18 cellular contexts compared by ENCODE assay signal in the genomic region with DNA sequence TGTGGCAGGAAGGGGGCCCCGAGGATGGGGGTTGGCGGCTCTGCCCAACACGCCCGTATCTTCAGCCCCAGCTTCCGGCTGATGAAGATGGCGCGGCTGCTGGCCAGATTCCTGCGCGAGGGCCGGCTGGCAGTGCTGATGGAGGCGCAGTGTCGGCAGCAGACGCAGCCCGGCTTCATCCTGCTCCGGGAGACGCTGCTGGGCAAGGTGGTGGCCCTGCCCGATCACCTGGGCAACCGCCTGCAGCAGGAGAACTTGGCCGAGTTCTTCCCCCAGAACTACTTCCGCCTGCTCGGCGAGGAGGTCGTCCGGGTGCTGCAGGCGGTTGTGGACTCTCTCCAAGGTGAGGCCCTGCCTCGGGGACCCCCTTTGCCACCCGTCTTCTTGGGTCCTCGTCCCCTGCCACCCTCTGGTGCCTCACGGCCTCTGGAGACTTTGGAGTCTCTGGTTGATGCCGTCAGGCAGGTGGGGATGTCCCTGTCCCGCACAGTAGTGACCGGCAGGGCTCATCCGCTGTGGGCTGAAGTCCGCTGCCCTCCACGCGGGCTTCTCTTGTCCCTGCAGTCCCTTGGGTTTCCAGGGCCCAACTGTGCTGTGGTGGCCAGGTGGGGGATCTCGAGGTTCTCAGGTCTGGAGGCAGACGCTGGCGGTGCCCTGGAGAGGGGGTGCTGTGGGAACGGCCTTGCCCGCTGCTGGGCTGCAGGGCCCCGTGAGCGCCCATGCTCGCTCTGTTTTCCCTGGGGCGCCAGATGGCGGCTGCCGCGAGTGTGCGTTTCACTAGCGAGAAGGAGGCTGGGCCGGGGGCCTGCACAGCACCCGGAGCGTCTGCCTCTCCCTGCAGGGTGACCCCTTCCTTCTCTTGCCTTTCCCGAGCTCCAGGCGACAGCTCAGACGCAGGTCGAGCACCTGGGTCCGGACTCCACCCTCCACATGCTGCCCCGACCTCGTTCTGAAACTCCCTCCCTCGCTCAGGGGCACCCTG. TPM values are rescaled to one million over a fixed set of nuclear protein-coding genes. Genes with fewer than 3 reads are reported as not detected.
DNase-seq lines count a peak whose midpoint lies in the region; ATAC-seq and TF ChIP-seq lines count a peak whose summit lies in the region.
"Had no signal": no experiment of that assay in that cellular context is flagged by ENCODE, and none has a peak within 500 bp of the region (broad histone marks: within the 10 kb centered on the region; RNA-seq: fewer than 3 reads in every experiment).

No MANE protein-coding gene starts in this region.

- no peak for DNase-seq in activated CD4-positive, alpha-beta memory T cell treated with anti-CD3 and anti-CD28 coated beads, Interleukin-2, amount 10 ng/mL, durations not matched to agents 7 days and 5 days
- DNase-seq in activated CD4-positive, alpha-beta memory T cell treated with anti-CD3 and anti-CD28 coated beads for 36 hours, result no peak
- DNase-seq in GM23248 (no peak), osteocyte (ENCODE audit: extremely low spot score, unreplicated experiment) (peak; percentile 83)
- no peak for DNase-seq in stimulated activated naive CD4-positive, alpha-beta T cell (lab: John Stamatoyannopoulos, UW)
- DNase-seq: activated T-cell treated with anti-CD3 and anti-CD28 coated beads, Interleukin-2, amount 50 U/mL, for 72 hours; dermis blood vessel endothelial cell; Karpas-422; NCI-H524 treated with DMSO at 0.1 percent for 48 hours; OCI-M1 had no signal

- H3K9me3 Mint-ChIP-seq in activated CD4-positive, alpha-beta memory T cell treated with anti-CD3 and anti-CD28 coated beads, Interleukin-2, amount 10 ng/mL, durations not matched to agents 7 days and 5 days, result no peaks in the 10 kb centered on the region
- no peaks in the 10 kb centered on the region for H3K9me3 Mint-ChIP-seq in activated CD4-positive, alpha-beta memory T cell treated with anti-CD3 and anti-CD28 coated beads for 36 hours
- H3K9me3 Mint-ChIP-seq in activated naive CD8-positive, alpha-beta T cell (ENCODE audit: low read depth), result no peaks in the 10 kb centered on the region
- H3K9me3 Mint-ChIP-seq in osteocyte (ENCODE audit: unreplicated experiment), result no peaks in the 10 kb centered on the region
- H3K9me3 Mint-ChIP-seq: activated T-cell treated with anti-CD3 and anti-CD28 coated beads, Interleukin-2, amount 50 U/mL, for 72 hours had no signal

- peak overlapping the region; percentile 88; the same call in 1 of the 2 replicates for H3K9ac ChIP-seq in GM23248

- H3K36me3 Mint-ChIP-seq in activated CD4-positive, alpha-beta memory T cell treated with anti-CD3 and anti-CD28 coated beads, Interleukin-2, amount 10 ng/mL, durations not matched to agents 7 days and 5 days (ENCODE audit: low read depth), result peaks cover 13% of the 10 kb centered on the region
- H3K36me3 Mint-ChIP-seq in activated CD4-positive, alpha-beta memory T cell treated with anti-CD3 and anti-CD28 coated beads for 36 hours, result peaks cover 21% of the 10 kb centered on the region
- no peaks in the 10 kb centered on the region for H3K36me3 Mint-ChIP-seq in activated naive CD8-positive, alpha-beta T cell
- peaks cover 7% of the 10 kb centered on the region for H3K36me3 Mint-ChIP-seq in osteocyte (ENCODE audit: unreplicated experiment)

- peak overlapping the region; percentile 50 for H3K4me3 Mint-ChIP-seq in activated CD4-positive, alpha-beta memory T cell treated with anti-CD3 and anti-CD28 coated beads, Interleukin-2, amount 10 ng/mL, durations not matched to agents 7 days and 5 days
- no peak overlapping the region for H3K4me3 Mint-ChIP-seq in activated CD4-positive, alpha-beta memory T cell treated with anti-CD3 and anti-CD28 coated beads for 36 hours
- peak overlapping the region; percentile 56 for H3K4me3 Mint-ChIP-seq in activated naive CD8-positive, alpha-beta T cell
- H3K4me3 Mint-ChIP-seq in osteocyte (ENCODE audit: unreplicated experiment), result no peak overlapping the region

- H3K79me2 ChIP-seq in GM23248 (ENCODE audit: insufficient read depth), result 0 out of 2 replicates have a peak, but pooled peaks cover 22% of the 10 kb centered on the region

- WGBS in GM23248 (ENCODE audit: low coverage in 1 of 2, low lambda C conversion rate in 2 of 2, missing lambda C conversion rate in 2 of 2), 2 experiments, result 92 to 93% methylated on average over 49 to 60 of the region's 61 CpGs

- H2AFZ ChIP-seq in GM23248, result no peak overlapping the region

- CTCF ChIA-PET in activated CD4-positive, alpha-beta memory T cell treated with anti-CD3 and anti-CD28 coated beads, Interleukin-2, amount 10 ng/mL, durations not matched to agents 7 days and 5 days (lab: Charles Lee), result interaction anchor here (1.3 kb wide), 1 partner anchor 114 kb away, joined by 3 read pairs; no protein-coding TSS in a partner anchor
- CTCF ChIA-PET in activated CD4-positive, alpha-beta memory T cell treated with anti-CD3 and anti-CD28 coated beads for 36 hours (lab: Charles Lee), result interaction anchor here (0.6 kb wide), 1 partner anchor 211 kb away, joined by 3 read pairs; no protein-coding TSS in a partner anchor

- H3K27ac Mint-ChIP-seq in activated CD4-positive, alpha-beta memory T cell treated with anti-CD3 and anti-CD28 coated beads, Interleukin-2, amount 10 ng/mL, durations not matched to agents 7 days and 5 days, result no peak overlapping the region
- no peak overlapping the region for H3K27ac Mint-ChIP-seq in activated CD4-positive, alpha-beta memory T cell treated with anti-CD3 and anti-CD28 coated beads for 36 hours
- peak overlapping the region; percentile 58 for H3K27ac Mint-ChIP-seq in activated naive CD8-positive, alpha-beta T cell
- H3K27ac Mint-ChIP-seq in osteocyte (ENCODE audit: unreplicated experiment), result no peak overlapping the region
- H3K27ac Mint-ChIP-seq: activated T-cell treated with anti-CD3 and anti-CD28 coated beads, Interleukin-2, amount 50 U/mL, for 72 hours had no signal

- POLR2A ChIA-PET in activated CD4-positive, alpha-beta memory T cell treated with anti-CD3 and anti-CD28 coated beads, Interleukin-2, amount 10 ng/mL, durations not matched to agents 7 days and 5 days (lab: Charles Lee), result interaction anchor here (2.5 kb wide), 1 partner anchor 37 kb away, joined by 10 read pairs; the partner anchor contains the start of gene TMEM204
- POLR2A ChIA-PET in activated CD4-positive, alpha-beta memory T cell treated with anti-CD3 and anti-CD28 coated beads for 36 hours (lab: Charles Lee), result no interaction called here

- H4K20me1 ChIP-seq in GM23248 (ENCODE audit: insufficient read depth), result no peaks in the 10 kb centered on the region

- in situ Hi-C loops in GM23248 (cut with MboI), result no loop called here

- no peak for TF ChIP-seq CTCF in osteocyte (IDR thresholded peaks at IDR 0.05)

- ATAC-seq in GM18867 (IDR thresholded peaks at IDR 0.05; ENCODE audit: unreplicated experiment) (no peak), GM19023 (IDR thresholded peaks at IDR 0.05; ENCODE audit: unreplicated experiment) (no peak)
- ATAC-seq: activated CD4-positive, CD25-positive, alpha-beta regulatory T cell treated with anti-CD3 and anti-CD28 coated beads, Interleukin-2, amount 50 U/mL, for 24 hours; activated T-cell treated with anti-CD3 and anti-CD28 coated beads, Interleukin-2, amount 50 U/mL, for 72 hours had no signal

- H3K9me3 ChIP-seq in GM23248 (ENCODE audit: low read depth), result no peaks in the 10 kb centered on the region

- no peaks in the 10 kb centered on the region for H3K9me2 ChIP-seq in GM23248 (ENCODE audit: insufficient read depth)

- intact Hi-C loops in activated CD4-positive, alpha-beta memory T cell treated with anti-CD3 and anti-CD28 coated beads for 36 hours (cut with micrococcal nuclease), result loop anchor here (2.0 kb wide), 1 partner anchor 15 kb away; no protein-coding TSS in a partner anchor

- no peaks in the 10 kb centered on the region for H3K27me3 Mint-ChIP-seq in activated CD4-positive, alpha-beta memory T cell treated with anti-CD3 and anti-CD28 coated beads, Interleukin-2, amount 10 ng/mL, durations not matched to agents 7 days and 5 days
- no peaks in the 10 kb centered on the region for H3K27me3 Mint-ChIP-seq in activated CD4-positive, alpha-beta memory T cell treated with anti-CD3 and anti-CD28 coated beads for 36 hours
- no peaks in the 10 kb centered on the region for H3K27me3 Mint-ChIP-seq in activated naive CD8-positive, alpha-beta T cell
- H3K27me3 Mint-ChIP-seq in osteocyte (ENCODE audit: unreplicated experiment), result no peaks in the 10 kb centered on the region

- H3K4me3 ChIP-seq in GM23248, result no peak overlapping the region

- H3K4me1 ChIP-seq in GM23248 (ENCODE audit: insufficient read depth), result peaks cover 10% of the 10 kb centered on the region; the same call in 1 of the 2 replicates

- H3F3A ChIP-seq in GM23248 (ENCODE audit: insufficient read depth), result no peaks in the 10 kb centered on the region

- H3K27ac ChIP-seq in GM23248, result no peak overlapping the region

- no peaks in the 10 kb centered on the region for H3K27me3 ChIP-seq in GM23248 (replicated peaks; ENCODE audit: insufficient read depth)

- H3K4me1 Mint-ChIP-seq in activated CD4-positive, alpha-beta memory T cell treated with anti-CD3 and anti-CD28 coated beads, Interleukin-2, amount 10 ng/mL, durations not matched to agents 7 days and 5 days, result peaks cover 20% of the 10 kb centered on the region
- peaks cover 15% of the 10 kb centered on the region for H3K4me1 Mint-ChIP-seq in activated CD4-positive, alpha-beta memory T cell treated with anti-CD3 and anti-CD28 coated beads for 36 hours (ENCODE audit: low read depth)
- H3K4me1 Mint-ChIP-seq in activated naive CD8-positive, alpha-beta T cell (ENCODE audit: low read depth), result peaks cover 11% of the 10 kb centered on the region
- H3K4me1 Mint-ChIP-seq in osteocyte (ENCODE audit: unreplicated experiment), result peaks cover 17% of the 10 kb centered on the region

- H3K36me3 ChIP-seq in GM23248 (ENCODE audit: low read depth), result no peaks in the 10 kb centered on the region; the same call in 1 of the 2 replicates

- H3K4me2 ChIP-seq in GM23248 (ENCODE audit: unreplicated experiment), result no peak overlapping the region

RNA-seq across cellular contexts. Expression of gene TELO2, which starts 2.4 kb away (rescaled TPM):
- 10 to 100 TPM; 49.4 to 51.9 TPM for total RNA-seq in activated CD4-positive, alpha-beta memory T cell treated with anti-CD3 and anti-CD28 coated beads, Interleukin-2, amount 10 ng/mL, durations not matched to agents 7 days and 5 days
- total RNA-seq in activated CD4-positive, alpha-beta memory T cell treated with anti-CD3 and anti-CD28 coated beads for 36 hours, result 10 to 100 TPM; 62.6 to 63.2 TPM
- 24.7 and 29.3 TPM in 2 replicates for total RNA-seq in GM23248 (2014; rRNA removed; shearing (Covaris generic))
- 28.5 and 30.5 TPM in 2 replicates for polyA plus RNA-seq in GM23248 (2016; fragmentation: Nextera tagmentation; extraction: Ambion mirVana)
- 35.7 and 37.8 TPM in 2 replicates for total RNA-seq in osteocyte

RNA-seq across cellular contexts. Expression of gene PTX4, which starts 6.8 kb away (rescaled TPM):
- not detected for total RNA-seq in activated CD4-positive, alpha-beta memory T cell treated with anti-CD3 and anti-CD28 coated beads, Interleukin-2, amount 10 ng/mL, durations not matched to agents 7 days and 5 days
- not detected for total RNA-seq in activated CD4-positive, alpha-beta memory T cell treated with anti-CD3 and anti-CD28 coated beads for 36 hours
- not detected in 2 replicates for total RNA-seq in GM23248 (2014; rRNA removed; shearing (Covaris generic))
- polyA plus RNA-seq in GM23248 (2016; fragmentation: Nextera tagmentation; extraction: Ambion mirVana), result 0.18 TPM in 1 of 2 replicates, not detected in the other
- not detected in 2 replicates for total RNA-seq in osteocyte
- total RNA-seq: activated T-cell treated with anti-CD3 and anti-CD28 coated beads, Interleukin-2, amount 50 U/mL, for 72 hours; dermis blood vessel endothelial cell; mononuclear cell; temporal lobe had no signal
- polyA plus RNA-seq: esophagus, keratinocyte had no signal

RNA-seq across cellular contexts. Expression of gene CLCN7, which starts 20.7 kb away (rescaled TPM):
- 10 to 100 TPM; 44.2 to 49.4 TPM for total RNA-seq in activated CD4-positive, alpha-beta memory T cell treated with anti-CD3 and anti-CD28 coated beads, Interleukin-2, amount 10 ng/mL, durations not matched to agents 7 days and 5 days
- 10 to 100 TPM; 27.1 to 33.6 TPM for total RNA-seq in activated CD4-positive, alpha-beta memory T cell treated with anti-CD3 and anti-CD28 coated beads for 36 hours
- 37.3 and 39.3 TPM in 2 replicates for total RNA-seq in GM23248 (2014; rRNA removed; shearing (Covaris generic))
- polyA plus RNA-seq in GM23248 (2016; fragmentation: Nextera tagmentation; extraction: Ambion mirVana), result 31.7 and 33.6 TPM in 2 replicates
- 177 and 179 TPM in 2 replicates for total RNA-seq in osteocyte

RNA-seq across cellular contexts. Expression of gene TMEM204, which starts 37.9 kb away (rescaled TPM):
- total RNA-seq in activated CD4-positive, alpha-beta memory T cell treated with anti-CD3 and anti-CD28 coated beads, Interleukin-2, amount 10 ng/mL, durations not matched to agents 7 days and 5 days, result 10 to 100 TPM; 42.9 to 43.5 TPM
- total RNA-seq in activated CD4-positive, alpha-beta memory T cell treated with anti-CD3 and anti-CD28 coated beads for 36 hours, result 10 to 100 TPM; 14.8 to 15.5 TPM
- total RNA-seq in GM23248 (2014; rRNA removed; shearing (Covaris generic)), result 40.0 and 43.1 TPM in 2 replicates
- 26.0 and 28.6 TPM in 2 replicates for polyA plus RNA-seq in GM23248 (2016; fragmentation: Nextera tagmentation; extraction: Ambion mirVana)
- total RNA-seq in osteocyte, result 13.5 and 14.5 TPM in 2 replicates

RNA-seq across cellular contexts. Expression of gene CCDC154, which starts 51.2 kb away (rescaled TPM):
- 1 to 10 TPM; 1.6 to 2.2 TPM for total RNA-seq in activated CD4-positive, alpha-beta memory T cell treated with anti-CD3 and anti-CD28 coated beads, Interleukin-2, amount 10 ng/mL, durations not matched to agents 7 days and 5 days
- 1 to 10 TPM; 1.5 to 3.0 TPM for total RNA-seq in activated CD4-positive, alpha-beta memory T cell treated with anti-CD3 and anti-CD28 coated beads for 36 hours
- not detected in 2 replicates for total RNA-seq in GM23248 (2014; rRNA removed; shearing (Covaris generic))
- 0.09 and 0.18 TPM in 2 replicates for polyA plus RNA-seq in GM23248 (2016; fragmentation: Nextera tagmentation; extraction: Ambion mirVana)
- total RNA-seq in osteocyte, result 1.0 and 2.5 TPM in 2 replicates

Comparison
In these comparisons a context has a peak if more than half of its experiments do, and no peak if none do; other contexts are left out.
1. H3K4me3 Mint-ChIP-seq: peak in activated CD4-positive, alpha-beta memory T cell treated with anti-CD3 and anti-CD28 coated beads, Interleukin-2, amount 10 ng/mL, durations not matched to agents 7 days and 5 days (single experiment) and activated naive CD8-positive, alpha-beta T cell (single experiment); none in activated CD4-positive, alpha-beta memory T cell treated with anti-CD3 and anti-CD28 coated beads for 36 hours (single experiment) and osteocyte (single experiment).